7 cellular contexts compared by ENCODE assay signal in genomic region chr10:3500408-3500856, GRCh38.
A peak's percentile ranks its signal among the peaks of the same experiment; 100 is the strongest.
DNase-seq lines count a peak whose midpoint lies in the region; ATAC-seq and TF ChIP-seq lines count a peak whose summit lies in the region.

No MANE protein-coding gene starts in this region.

- H3K4me3 ChIP-seq in RWPE2 (ENCODE audit: severe bottlenecking): no peak overlapping the region
- no peak overlapping the region for H3K4me3 ChIP-seq in fibroblast of mammary gland (ENCODE audit: control insufficient read depth, low read depth, low read length)
- no peak overlapping the region for H3K4me3 ChIP-seq in mesodermal cell (ENCODE audit: extremely low read depth, insufficient read depth, low read length, poor library complexity, severe bottlenecking)
- H3K4me3 ChIP-seq in transverse colon: no peak overlapping the region

- no peaks in the 10 kb centered on the region for H3K9me3 ChIP-seq in RWPE2 (ENCODE audit: severe bottlenecking)
- no peaks in the 10 kb centered on the region for H3K9me3 ChIP-seq in mesodermal cell (ENCODE audit: control insufficient read depth, low read length)
- H3K9me3 ChIP-seq in transverse colon: no peaks in the 10 kb centered on the region

- no peaks in the 10 kb centered on the region for H3K27me3 ChIP-seq in RWPE2 (ENCODE audit: insufficient read depth, poor library complexity, severe bottlenecking)
- H3K27me3 ChIP-seq in transverse colon: peaks cover 4% of the 10 kb centered on the region

- peak; percentile 71 for TF ChIP-seq EP300 in transverse colon (IDR thresholded peaks at IDR 0.05; ENCODE audit: low read depth)

- H3K36me3 ChIP-seq in RWPE2 (ENCODE audit: low read depth) (no peaks in the 10 kb centered on the region), mesodermal cell (ENCODE audit: control insufficient read depth, insufficient read depth, low read length) (no peaks in the 10 kb centered on the region), transverse colon (no peaks in the 10 kb centered on the region)

- WGBS in mesodermal cell (ENCODE audit: insufficient coverage in 2 of 2), 2 experiments: 67 to 69% methylated on average over 12 to 13 of the region's 15 CpGs
- 84 to 87% methylated on average over 8 to 15 of the region's 15 CpGs for WGBS in transverse colon (ENCODE audit: low coverage in 1 of 2), 2 donors

- TF ChIP-seq CTCF in RWPE2 (IDR thresholded peaks at IDR 0.05; ENCODE audit: poor library complexity, severe bottlenecking): no peak
- TF ChIP-seq CTCF in fibroblast of mammary gland (conservative IDR thresholded peaks at IDR 0.05; ENCODE audit: control insufficient read depth, insufficient read depth, low read depth, low read length): no peak
- TF ChIP-seq CTCF in transverse colon (IDR thresholded peaks at IDR 0.05): no peak

- DNase-seq in RWPE2 (ENCODE audit: low spot score) (no peak), fibroblast of mammary gland (ENCODE audit: low read depth) (peak; percentile 22), transverse colon (peak; percentile 17), NCI-H2081 treated with DMSO at 0.1 percent for 48 hours (lab: John Stamatoyannopoulos, UW) (no peak)

- H3K4me1 ChIP-seq in RWPE2 (ENCODE audit: insufficient read depth, poor library complexity, severe bottlenecking) (no peaks in the 10 kb centered on the region), mesodermal cell (ENCODE audit: control insufficient read depth, insufficient read depth, low read length, poor library complexity, severe bottlenecking) (peaks cover 4% of the 10 kb centered on the region), transverse colon (no peaks in the 10 kb centered on the region)

- no peak for TF ChIP-seq POLR2A in transverse colon (IDR thresholded peaks at IDR 0.05)
- TF ChIP-seq POLR2A in GM18505 (IDR thresholded peaks at IDR 0.05; ENCODE audit: borderline replicate concordance, extremely low read depth, insufficient read depth, insufficient read length): no peak

- no peak overlapping the region for H3K27ac ChIP-seq in RWPE2 (ENCODE audit: poor library complexity, severe bottlenecking)
- H3K27ac ChIP-seq in mesodermal cell (ENCODE audit: low read depth, low read length, severe bottlenecking): peak overlapping the region; percentile 80
- peak overlapping the region; percentile 23 to 39 (median 38) for H3K27ac ChIP-seq in transverse colon

- in situ Hi-C loops in transverse colon (cut with MboI; ENCODE audit: low pct_ligation_motif_present in 1 of 4, low pct_unique_long_range_greater_than_20kb in 1 of 4, low sequenced_read_pairs in 3 of 4): no loop called here

- intact Hi-C loops in transverse colon (cut with DNase I; ENCODE audit: low total_unique reads): no loop called here

- ATAC-seq in RWPE2 (ENCODE audit: low read depth) (0 out of 3 replicates have a peak, but pooled peaks have one; percentile 31), GM18867 (IDR thresholded peaks at IDR 0.05; ENCODE audit: unreplicated experiment) (no peak), GM18505 (IDR thresholded peaks at IDR 0.05; ENCODE audit: unreplicated experiment) (no peak)

Comparison
In these comparisons a context has a peak if more than half of its experiments do, and no peak if none do; other contexts are left out.
1. DNase-seq: peak in fibroblast of mammary gland (single experiment) and transverse colon (single experiment); none in RWPE2 (single experiment) and NCI-H2081 treated with DMSO at 0.1 percent for 48 hours (single experiment).